In the genomic region with DNA sequence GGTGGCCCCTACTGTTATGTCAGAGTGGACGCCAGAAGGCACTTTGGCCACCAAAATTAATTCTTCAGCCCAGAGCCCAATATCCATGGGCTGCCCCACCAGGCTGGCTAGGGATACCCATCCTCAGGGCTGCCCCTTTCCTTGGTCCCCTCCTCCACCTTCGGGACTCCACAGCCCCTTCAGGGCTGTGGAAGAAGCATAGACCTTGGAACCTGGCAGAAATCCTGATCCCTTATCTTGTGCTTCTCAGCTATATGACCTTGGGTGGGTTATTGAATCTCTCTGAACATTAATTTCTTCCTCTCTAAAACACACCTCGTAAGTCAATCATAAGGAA, we compare ENCODE assay signal across 8 cellular contexts. TPM values are rescaled to one million over a fixed set of nuclear protein-coding genes. Genes with fewer than 3 reads are reported as not detected.
DNase-seq lines count a peak whose midpoint lies in the region; ATAC-seq, FAIRE-seq and TF ChIP-seq lines count a peak whose summit lies in the region.

No MANE protein-coding gene starts in this region.

- H3K36me3 ChIP-seq in HUES6 (ENCODE audit: control insufficient read depth, insufficient read depth, low read length) (no peaks in the 10 kb centered on the region), mucosa of stomach (ENCODE audit: control insufficient read depth, insufficient read depth, low read length) (no peaks in the 10 kb centered on the region)

- no peak for TF ChIP-seq EP300 in A549 (IDR thresholded peaks at IDR 0.05)

- FAIRE-seq in A549 (lab: Jason Lieb, UNC), result no peak

- TF ChIP-seq RAD21 in A549 (conservative IDR thresholded peaks at IDR 0.05 in 1 of 2, IDR thresholded peaks at IDR 0.05 in 1 of 2), result no peak

- CTCF ChIA-PET in A549 (lab: Yijun Ruan, JAX), result interaction anchor here (0.7 to 27.1 kb wide), 6 partner anchors 23 to 118 kb away, joined by 3 to 412 read pairs (median 3); no protein-coding TSS in a partner anchor

- H3K4me3 ChIP-seq in A549, result peak overlapping the region; percentile 93
- H3K4me3 ChIP-seq in HUES6 (ENCODE audit: low read depth, low read length), result peak overlapping the region; percentile 95
- H3K4me3 ChIP-seq in mucosa of stomach (ENCODE audit: low read length), result peak overlapping the region; percentile 97

- DNase-seq in A549 (ENCODE audit: low read depth in 1 of 2, low spot score in 1 of 2), result no peak
- no peak for DNase-seq in caudate nucleus (lab: John Stamatoyannopoulos, UW)
- DNase-seq in NCI-H2081 (lab: John Stamatoyannopoulos, UW), result no peak
- DNase-seq in AG08395 (ENCODE audit: low spot score), result no peak
- no peak for DNase-seq in AG08396 (ENCODE audit: low spot score)
- DNase-seq in stimulated activated CD4-positive, alpha-beta T cell treated with anti-CD3 and anti-CD28 coated beads, Interleukin-2, amount 100 ng/mL, for 24 hours, result no peak

- POLR2A ChIA-PET in A549 (lab: Yijun Ruan, JAX), result no interaction called here

- H3K9ac ChIP-seq in HUES6 (ENCODE audit: low read length) (no peak overlapping the region), mucosa of stomach (ENCODE audit: low read length) (no peak overlapping the region)

- H3K27ac ChIP-seq in A549, result peak overlapping the region; percentile 94 to 98
- H3K27ac ChIP-seq in HUES6 (ENCODE audit: low read depth, low read length), result no peak overlapping the region
- H3K27ac ChIP-seq in caudate nucleus (ENCODE audit: low read depth, low read length), result peak overlapping the region; percentile 86

- 43% methylated on average over 3 of the region's 3 CpGs for WGBS in A549 (ENCODE audit: missing lambda C conversion rate)

- ATAC-seq in A549, result no peak

- no peak for TF ChIP-seq CTCF in A549 (IDR thresholded peaks at IDR 0.05)

- peak overlapping the region; percentile 95 for H3K4me2 ChIP-seq in A549

- peaks cover 27% of the 10 kb centered on the region for H3K27me3 ChIP-seq in HUES6 (ENCODE audit: control insufficient read depth, insufficient read depth, low read length)
- peaks cover 4% of the 10 kb centered on the region for H3K27me3 ChIP-seq in mucosa of stomach (ENCODE audit: control insufficient read depth, insufficient read depth, low read length)

- TF ChIP-seq POLR2A in A549 (IDR thresholded peaks at IDR 0.05; ENCODE audit: low read length), result no peak

- no peaks in the 10 kb centered on the region for H3K9me3 ChIP-seq in A549
- H3K9me3 ChIP-seq in HUES6 (ENCODE audit: control insufficient read depth, insufficient read depth, low read depth, low read length), result no peaks in the 10 kb centered on the region
- no peaks in the 10 kb centered on the region for H3K9me3 ChIP-seq in mucosa of stomach (ENCODE audit: control insufficient read depth, low read length)

- H3K4me1 ChIP-seq in A549, result peaks cover 50% of the 10 kb centered on the region
- H3K4me1 ChIP-seq in HUES6 (ENCODE audit: control insufficient read depth, insufficient read depth, low read length), result peaks cover 56% of the 10 kb centered on the region
- H3K4me1 ChIP-seq in mucosa of stomach (ENCODE audit: control insufficient read depth, insufficient read depth, low read length), result peaks cover 67% of the 10 kb centered on the region

TF ChIP-seq in A549, 52 proteins besides CTCF, POLR2A, EP300 and RAD21:
- no peak for TF ChIP-seq SREBF2 (IDR thresholded peaks at IDR 0.05)
- TF ChIP-seq ZFP36 (IDR thresholded peaks at IDR 0.05; ENCODE audit: borderline replicate concordance, partially characterized antibody), result no peak
- no peak for TF ChIP-seq RCOR1 (IDR thresholded peaks at IDR 0.05; ENCODE audit: low read depth, low read length)
- TF ChIP-seq, protein P1, sequence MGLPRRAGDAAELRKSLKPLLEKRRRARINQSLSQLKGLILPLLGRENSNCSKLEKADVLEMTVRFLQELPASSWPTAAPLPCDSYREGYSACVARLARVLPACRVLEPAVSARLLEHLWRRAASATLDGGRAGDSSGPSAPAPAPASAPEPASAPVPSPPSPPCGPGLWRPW (IDR thresholded peaks at IDR 0.05), result no peak
- TF ChIP-seq GATA3 (IDR thresholded peaks at IDR 0.05; ENCODE audit: borderline replicate concordance), result no peak
- TF ChIP-seq HDAC2 (IDR thresholded peaks at IDR 0.05), result no peak
- TF ChIP-seq, protein P2, sequence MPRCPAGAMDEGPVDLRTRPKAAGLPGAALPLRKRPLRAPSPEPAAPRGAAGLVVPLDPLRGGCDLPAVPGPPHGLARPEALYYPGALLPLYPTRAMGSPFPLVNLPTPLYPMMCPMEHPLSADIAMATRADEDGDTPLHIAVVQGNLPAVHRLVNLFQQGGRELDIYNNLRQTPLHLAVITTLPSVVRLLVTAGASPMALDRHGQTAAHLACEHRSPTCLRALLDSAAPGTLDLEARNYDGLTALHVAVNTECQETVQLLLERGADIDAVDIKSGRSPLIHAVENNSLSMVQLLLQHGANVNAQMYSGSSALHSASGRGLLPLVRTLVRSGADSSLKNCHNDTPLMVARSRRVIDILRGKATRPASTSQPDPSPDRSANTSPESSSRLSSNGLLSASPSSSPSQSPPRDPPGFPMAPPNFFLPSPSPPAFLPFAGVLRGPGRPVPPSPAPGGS (IDR thresholded peaks at IDR 0.05), result no peak
- TF ChIP-seq, protein P3, sequence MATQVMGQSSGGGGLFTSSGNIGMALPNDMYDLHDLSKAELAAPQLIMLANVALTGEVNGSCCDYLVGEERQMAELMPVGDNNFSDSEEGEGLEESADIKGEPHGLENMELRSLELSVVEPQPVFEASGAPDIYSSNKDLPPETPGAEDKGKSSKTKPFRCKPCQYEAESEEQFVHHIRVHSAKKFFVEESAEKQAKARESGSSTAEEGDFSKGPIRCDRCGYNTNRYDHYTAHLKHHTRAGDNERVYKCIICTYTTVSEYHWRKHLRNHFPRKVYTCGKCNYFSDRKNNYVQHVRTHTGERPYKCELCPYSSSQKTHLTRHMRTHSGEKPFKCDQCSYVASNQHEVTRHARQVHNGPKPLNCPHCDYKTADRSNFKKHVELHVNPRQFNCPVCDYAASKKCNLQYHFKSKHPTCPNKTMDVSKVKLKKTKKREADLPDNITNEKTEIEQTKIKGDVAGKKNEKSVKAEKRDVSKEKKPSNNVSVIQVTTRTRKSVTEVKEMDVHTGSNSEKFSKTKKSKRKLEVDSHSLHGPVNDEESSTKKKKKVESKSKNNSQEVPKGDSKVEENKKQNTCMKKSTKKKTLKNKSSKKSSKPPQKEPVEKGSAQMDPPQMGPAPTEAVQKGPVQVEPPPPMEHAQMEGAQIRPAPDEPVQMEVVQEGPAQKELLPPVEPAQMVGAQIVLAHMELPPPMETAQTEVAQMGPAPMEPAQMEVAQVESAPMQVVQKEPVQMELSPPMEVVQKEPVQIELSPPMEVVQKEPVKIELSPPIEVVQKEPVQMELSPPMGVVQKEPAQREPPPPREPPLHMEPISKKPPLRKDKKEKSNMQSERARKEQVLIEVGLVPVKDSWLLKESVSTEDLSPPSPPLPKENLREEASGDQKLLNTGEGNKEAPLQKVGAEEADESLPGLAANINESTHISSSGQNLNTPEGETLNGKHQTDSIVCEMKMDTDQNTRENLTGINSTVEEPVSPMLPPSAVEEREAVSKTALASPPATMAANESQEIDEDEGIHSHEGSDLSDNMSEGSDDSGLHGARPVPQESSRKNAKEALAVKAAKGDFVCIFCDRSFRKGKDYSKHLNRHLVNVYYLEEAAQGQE (IDR thresholded peaks at IDR 0.05), result no peak
- TF ChIP-seq, protein P4, sequence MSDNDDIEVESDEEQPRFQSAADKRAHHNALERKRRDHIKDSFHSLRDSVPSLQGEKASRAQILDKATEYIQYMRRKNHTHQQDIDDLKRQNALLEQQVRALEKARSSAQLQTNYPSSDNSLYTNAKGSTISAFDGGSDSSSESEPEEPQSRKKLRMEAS (IDR thresholded peaks at IDR 0.05), result no peak
- TF ChIP-seq JUNB (IDR thresholded peaks at IDR 0.05), result no peak
- no peak for TF ChIP-seq MYC (IDR thresholded peaks at IDR 0.05; ENCODE audit: borderline replicate concordance, low read length)
- no peak for TF ChIP-seq POLR2AphosphoS2 (conservative IDR thresholded peaks at IDR 0.05; ENCODE audit: low read length)

RNA-seq across cellular contexts. Expression of a gene that starts 0.5 kb away (rescaled TPM):
- polyA plus RNA-seq in A549 (2011; rRNA removed) (12.4 and 14.0 TPM in 2 replicates), A549 (2017; fragmentation: RNase III; extraction: RNeasy Plus Mini Kit Qiagen cat#74134 plus additional on column Dnase treatment) (31.5 to 37.7 TPM (median 37.3 TPM) in 3 replicates)
- polyA plus RNA-seq in A549 (2012; cell fraction: cytosol; rRNA removed), result 45.5 and 65.8 TPM in 2 replicates
- polyA plus RNA-seq in A549 (2012; cell fraction: nucleus; rRNA removed), result 65.1 and 82.1 TPM in 2 replicates
- 4.1 and 6.0 TPM in 2 replicates for polyA minus RNA-seq in A549 (2011; rRNA and poly(A)+ RNA removed)

RNA-seq across cellular contexts. Expression of a gene that starts 2.5 kb away (rescaled TPM):
- polyA plus RNA-seq in A549 (2011; rRNA removed) (33.8 and 34.1 TPM in 2 replicates), A549 (2017; fragmentation: RNase III; extraction: RNeasy Plus Mini Kit Qiagen cat#74134 plus additional on column Dnase treatment) (42.6 to 45.9 TPM (median 43.1 TPM) in 3 replicates)
- polyA plus RNA-seq in A549 (2012; cell fraction: cytosol; rRNA removed), result 90.2 and 106 TPM in 2 replicates
- 233 and 266 TPM in 2 replicates for polyA plus RNA-seq in A549 (2012; cell fraction: nucleus; rRNA removed)
- 30.9 and 37.2 TPM in 2 replicates for polyA minus RNA-seq in A549 (2011; rRNA and poly(A)+ RNA removed)

RNA-seq across cellular contexts. Expression of a gene that starts 3.2 kb away (rescaled TPM):
- polyA plus RNA-seq in A549 (2011; rRNA removed), result 38.5 and 51.7 TPM in 2 replicates
- polyA plus RNA-seq in A549 (2012; cell fraction: cytosol; rRNA removed), result 105 and 138 TPM in 2 replicates
- polyA plus RNA-seq in A549 (2012; cell fraction: nucleus; rRNA removed), result 515 and 603 TPM in 2 replicates
- 66.0 to 78.6 TPM (median 72.4 TPM) in 3 replicates for polyA plus RNA-seq in A549 (2017; fragmentation: RNase III; extraction: RNeasy Plus Mini Kit Qiagen cat#74134 plus additional on column Dnase treatment)
- polyA minus RNA-seq in A549 (2011; rRNA and poly(A)+ RNA removed), result 49.4 and 58.9 TPM in 2 replicates

RNA-seq across cellular contexts. Expression of a gene that starts 24.4 kb away (rescaled TPM):
- polyA plus RNA-seq in A549 (2011; rRNA removed) (99.6 and 112 TPM in 2 replicates), A549 (2017; fragmentation: RNase III; extraction: RNeasy Plus Mini Kit Qiagen cat#74134 plus additional on column Dnase treatment) (253 to 280 TPM (median 275 TPM) in 3 replicates)
- polyA plus RNA-seq in A549 (2012; cell fraction: cytosol; rRNA removed), result 227 and 233 TPM in 2 replicates
- polyA plus RNA-seq in A549 (2012; cell fraction: nucleus; rRNA removed), result 658 and 805 TPM in 2 replicates
- polyA minus RNA-seq in A549 (2011; rRNA and poly(A)+ RNA removed), result 118 and 170 TPM in 2 replicates

RNA-seq across cellular contexts. Expression of a gene that starts 26.1 kb away (rescaled TPM):
- polyA plus RNA-seq in A549 (2011; rRNA removed) (29.6 and 30.0 TPM in 2 replicates), A549 (2017; fragmentation: RNase III; extraction: RNeasy Plus Mini Kit Qiagen cat#74134 plus additional on column Dnase treatment) (41.2 to 51.0 TPM (median 50.3 TPM) in 3 replicates)
- polyA plus RNA-seq in A549 (2012; cell fraction: cytosol; rRNA removed), result 45.6 and 54.0 TPM in 2 replicates
- 38.0 and 53.8 TPM in 2 replicates for polyA plus RNA-seq in A549 (2012; cell fraction: nucleus; rRNA removed)
- 31.2 and 48.9 TPM in 2 replicates for polyA minus RNA-seq in A549 (2011; rRNA and poly(A)+ RNA removed)
